ENCODE assay signal across 11 cellular contexts in the genomic region with DNA sequence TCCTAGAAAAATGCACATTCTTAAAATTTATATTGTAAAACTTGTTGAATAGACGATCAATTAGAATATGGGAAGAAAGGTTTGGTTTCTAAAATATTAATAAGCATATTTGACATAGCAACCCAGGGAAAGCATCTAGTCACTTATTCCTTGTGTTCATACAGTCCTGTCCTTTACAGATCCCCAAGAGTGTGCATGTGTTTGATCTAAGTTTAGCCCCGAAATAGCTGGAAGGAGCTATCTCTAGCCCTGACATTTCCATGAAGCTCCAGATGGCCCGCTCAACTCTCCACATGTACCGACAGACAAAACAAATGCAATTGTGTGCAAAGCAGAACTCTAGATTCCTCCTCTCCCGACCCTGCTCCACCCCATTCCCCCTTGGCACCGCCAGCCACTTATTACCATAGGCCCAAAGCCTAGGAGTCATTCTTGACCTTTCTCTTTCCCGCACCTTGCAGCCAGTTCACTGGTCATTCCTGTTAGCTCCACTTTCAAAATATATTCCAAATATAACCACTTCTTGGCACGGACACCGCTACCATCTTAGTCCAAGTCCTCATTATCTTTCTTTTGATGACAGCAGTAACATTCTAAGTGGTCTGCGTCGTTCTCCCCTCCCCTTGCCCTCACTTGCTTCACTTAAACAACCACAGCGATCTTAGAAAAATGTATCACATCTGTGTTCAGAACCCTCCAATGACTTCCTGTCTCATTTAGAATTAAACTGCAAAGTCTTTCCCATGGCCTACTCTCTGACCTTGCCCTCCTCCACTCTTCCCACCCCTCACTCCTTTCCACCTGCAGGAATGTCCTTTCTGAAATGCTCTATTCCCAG. TPM values are rescaled to one million over a fixed set of nuclear protein-coding genes. Genes with fewer than 3 reads are reported as not detected.
DNase-seq lines count a peak whose midpoint lies in the region; ATAC-seq and TF ChIP-seq lines count a peak whose summit lies in the region.
"Had no signal": no experiment of that assay in that cellular context is flagged by ENCODE, and none has a peak within 500 bp of the region (broad histone marks: within the 10 kb centered on the region; RNA-seq: fewer than 3 reads in every experiment).

No MANE protein-coding gene starts in this region.

- H3K9me3 ChIP-seq in Loucy (ENCODE audit: insufficient read depth, low read depth, low read length) = no peaks in the 10 kb centered on the region
- H3K9me3 ChIP-seq: uterus had no signal

- TF ChIP-seq CTCF in Loucy (conservative IDR thresholded peaks at IDR 0.05; ENCODE audit: low read length) (peak; percentile 36; the same call in 1 of the 2 replicates), brain (conservative IDR thresholded peaks at IDR 0.05) (peak; percentile 55 to 76), nephron (IDR thresholded peaks at IDR 0.05; ENCODE audit: unreplicated experiment in 3 of 3) (peak in 2 of 3 experiments; percentile 15 to 17)

- H4K20me1 ChIP-seq in Loucy (ENCODE audit: insufficient read depth, low read length, poor library complexity, severe bottlenecking) = no peaks in the 10 kb centered on the region

- CTCF ChIA-PET in activated CD8-positive, alpha-beta memory T cell treated with anti-CD3 and anti-CD28 coated beads, Interleukin-2, amount 10 ng/mL, durations not matched to agents 7 days and 5 days (lab: Charles Lee) = interaction anchor here (0.6 to 5.0 kb wide), 23 partner anchors 8 to 346 kb away, joined by 3 to 87 read pairs (median 5); a partner anchor contains a TSS

- no peaks in the 10 kb centered on the region for H3K9me2 ChIP-seq in Loucy (replicated peaks; ENCODE audit: low read depth, low read length)

- H3K4me3 ChIP-seq in Loucy (ENCODE audit: low read length, poor library complexity, severe bottlenecking) = peak overlapping the region; percentile 66
- H3K4me3 ChIP-seq: uterus had no signal

- H3K36me3 ChIP-seq in Loucy (ENCODE audit: insufficient read depth, low read length) = no peaks in the 10 kb centered on the region
- H3K36me3 ChIP-seq: uterus had no signal

- peak overlapping the region; percentile 79 for H3K27ac Mint-ChIP-seq in activated CD8-positive, alpha-beta memory T cell treated with anti-CD3 and anti-CD28 coated beads, Interleukin-2, amount 10 ng/mL, durations not matched to agents 7 days and 5 days
- H3K27ac Mint-ChIP-seq in brain (no peak overlapping the region), nephron (no peak overlapping the region)

- H3K9ac ChIP-seq in Loucy (ENCODE audit: low read depth, low read length, poor library complexity, severe bottlenecking) = peak overlapping the region; percentile 63

- no peaks in the 10 kb centered on the region for H3K9me3 Mint-ChIP-seq in activated CD8-positive, alpha-beta memory T cell treated with anti-CD3 and anti-CD28 coated beads, Interleukin-2, amount 10 ng/mL, durations not matched to agents 7 days and 5 days (ENCODE audit: low read depth)
- H3K9me3 Mint-ChIP-seq in brain = peaks cover 0 to 4% (median 2%) of the 10 kb centered on the region in 5 experiments
- no peaks in the 10 kb centered on the region for H3K9me3 Mint-ChIP-seq in nephron

- no peak for DNase-seq in activated CD8-positive, alpha-beta memory T cell treated with anti-CD3 and anti-CD28 coated beads, Interleukin-2, amount 10 ng/mL, durations not matched to agents 7 days and 5 days
- no peak for DNase-seq in activated CD8-positive, alpha-beta memory T cell treated with anti-CD3 and anti-CD28 coated beads for 24 hours
- DNase-seq in NCI-H748 treated with DMSO at 0.1 percent for 48 hours (lab: John Stamatoyannopoulos, UW) (no peak), NCI-H510A treated with DMSO at 0.1 percent for 48 hours (lab: John Stamatoyannopoulos, UW) (no peak)

- peak overlapping the region; percentile 50 for H3K4me3 Mint-ChIP-seq in activated CD8-positive, alpha-beta memory T cell treated with anti-CD3 and anti-CD28 coated beads, Interleukin-2, amount 10 ng/mL, durations not matched to agents 7 days and 5 days
- H3K4me3 Mint-ChIP-seq in brain (peak overlapping the region in 1 of 5 experiments; percentile 8), nephron (no peak overlapping the region)

- no peaks in the 10 kb centered on the region for H3K27me3 ChIP-seq in Loucy (ENCODE audit: insufficient read depth, low read length, poor library complexity, severe bottlenecking)
- H3K27me3 ChIP-seq: uterus had no signal

- H3K4me2 ChIP-seq in Loucy (ENCODE audit: low read depth, low read length, poor library complexity, severe bottlenecking) = peak overlapping the region; percentile 78

- no peak for ATAC-seq in activated CD8-positive, alpha-beta memory T cell treated with anti-CD3 and anti-CD28 coated beads, Interleukin-2, amount 10 ng/mL, durations not matched to agents 7 days and 5 days
- ATAC-seq in HG02852 (IDR thresholded peaks at IDR 0.05; ENCODE audit: unreplicated experiment) = no peak

- H3K79me2 ChIP-seq in Loucy (ENCODE audit: insufficient read depth, low read length) = no peaks in the 10 kb centered on the region

- peaks cover 16% of the 10 kb centered on the region for H3K36me3 Mint-ChIP-seq in activated CD8-positive, alpha-beta memory T cell treated with anti-CD3 and anti-CD28 coated beads, Interleukin-2, amount 10 ng/mL, durations not matched to agents 7 days and 5 days
- H3K36me3 Mint-ChIP-seq in brain (no peaks in the 10 kb centered on the region), nephron (ENCODE audit: low read depth) (no peaks in the 10 kb centered on the region)

- peak overlapping the region; percentile 62 for H2AFZ ChIP-seq in Loucy (ENCODE audit: low read length)

- H3K27me3 Mint-ChIP-seq in activated CD8-positive, alpha-beta memory T cell treated with anti-CD3 and anti-CD28 coated beads, Interleukin-2, amount 10 ng/mL, durations not matched to agents 7 days and 5 days = no peaks in the 10 kb centered on the region
- peaks cover 30% of the 10 kb centered on the region for H3K27me3 Mint-ChIP-seq in brain
- H3K27me3 Mint-ChIP-seq in nephron (ENCODE audit: low read depth) = peaks cover 18% of the 10 kb centered on the region

- H3K4me1 ChIP-seq in Loucy (ENCODE audit: insufficient read depth, low read length, poor library complexity, severe bottlenecking) = peaks cover 60% of the 10 kb centered on the region
- H3K4me1 ChIP-seq: uterus had no signal

- H3K4me1 Mint-ChIP-seq in activated CD8-positive, alpha-beta memory T cell treated with anti-CD3 and anti-CD28 coated beads, Interleukin-2, amount 10 ng/mL, durations not matched to agents 7 days and 5 days = peaks cover 64% of the 10 kb centered on the region
- H3K4me1 Mint-ChIP-seq in brain = peaks cover 17% of the 10 kb centered on the region
- H3K4me1 Mint-ChIP-seq in nephron = peaks cover 10% of the 10 kb centered on the region

- H3F3A ChIP-seq in Loucy (ENCODE audit: low read depth) = peaks cover 16% of the 10 kb centered on the region; the same call in 1 of the 2 replicates

RNA-seq across cellular contexts. Expression of a gene that starts 45.5 kb away (rescaled TPM):
- 1,000 to 10,000 TPM; 1,034 to 2,662 TPM for total RNA-seq in activated CD8-positive, alpha-beta memory T cell treated with anti-CD3 and anti-CD28 coated beads, Interleukin-2, amount 10 ng/mL, durations not matched to agents 7 days and 5 days
- 1.8 TPM for polyA plus RNA-seq in brain (ENCODE audit: insufficient read depth, low read depth, low replicate concordance)
- total RNA-seq: H1, HT1080 had no signal
- polyA plus RNA-seq: H1 had no signal
